Comparison of ENCODE assay signal across 1 cellular context in genomic region chr1:28056129-28056925, GRCh38.
TF ChIP-seq lines count a peak whose summit lies in the region.

No MANE protein-coding gene starts in this region.

TF ChIP-seq in HEK293, 187 proteins besides CTCF, POLR2A, EP300 and RAD21 (continued from another document):
- TF ChIP-seq ZNF664 (tag by site-specific recombination; IDR thresholded peaks at IDR 0.05) (no peak), ZNF112 (tag by site-specific recombination; IDR thresholded peaks at IDR 0.05) (no peak), ZNF76 (tag by site-specific recombination; IDR thresholded peaks at IDR 0.05; ENCODE audit: borderline replicate concordance, low read depth) (no peak), SP7 (tag by site-specific recombination; IDR thresholded peaks at IDR 0.05) (peak; percentile 22; the same call in 1 of the 2 replicates), KLF8 (tag by site-specific recombination; IDR thresholded peaks at IDR 0.05) (no peak), BCL11A (tag by site-specific recombination; IDR thresholded peaks at IDR 0.05; ENCODE audit: low read depth) (no peak), ZFHX2 (tag by site-specific recombination; conservative IDR thresholded peaks at IDR 0.05) (peak; percentile 81), ZNF341 (tag by site-specific recombination; IDR thresholded peaks at IDR 0.05; ENCODE audit: low read depth) (no peak), ZNF792 (tag by site-specific recombination; IDR thresholded peaks at IDR 0.05) (no peak), PRDM10 (tag by site-specific recombination; IDR thresholded peaks at IDR 0.05) (peak; percentile 84), ZFP37 (tag by site-specific recombination; IDR thresholded peaks at IDR 0.05) (no peak), ZBTB48 (tag by site-specific recombination; IDR thresholded peaks at IDR 0.05) (no peak), MEIS1 (CRISPR knock-in tag; IDR thresholded peaks at IDR 0.05; ENCODE audit: borderline replicate concordance) (no peak), ZNF132 (tag by site-specific recombination; IDR thresholded peaks at IDR 0.05; ENCODE audit: borderline replicate concordance) (no peak)
- TF ChIP-seq, protein P1, sequence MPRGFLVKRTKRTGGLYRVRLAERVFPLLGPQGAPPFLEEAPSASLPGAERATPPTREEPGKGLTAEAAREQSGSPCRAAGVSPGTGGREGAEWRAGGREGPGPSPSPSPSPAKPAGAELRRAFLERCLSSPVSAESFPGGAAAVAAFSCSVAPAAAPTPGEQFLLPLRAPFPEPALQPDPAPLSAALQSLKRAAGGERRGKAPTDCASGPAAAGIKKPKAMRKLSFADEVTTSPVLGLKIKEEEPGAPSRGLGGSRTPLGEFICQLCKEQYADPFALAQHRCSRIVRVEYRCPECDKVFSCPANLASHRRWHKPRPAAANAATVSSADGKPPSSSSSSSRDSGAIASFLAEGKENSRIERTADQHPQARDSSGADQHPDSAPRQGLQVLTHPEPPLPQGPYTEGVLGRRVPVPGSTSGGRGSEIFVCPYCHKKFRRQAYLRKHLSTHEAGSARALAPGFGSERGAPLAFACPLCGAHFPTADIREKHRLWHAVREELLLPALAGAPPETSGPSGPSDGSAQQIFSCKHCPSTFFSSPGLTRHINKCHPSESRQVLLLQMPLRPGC (tag by site-specific recombination; IDR thresholded peaks at IDR 0.05): no peak
- TF ChIP-seq, protein P2, sequence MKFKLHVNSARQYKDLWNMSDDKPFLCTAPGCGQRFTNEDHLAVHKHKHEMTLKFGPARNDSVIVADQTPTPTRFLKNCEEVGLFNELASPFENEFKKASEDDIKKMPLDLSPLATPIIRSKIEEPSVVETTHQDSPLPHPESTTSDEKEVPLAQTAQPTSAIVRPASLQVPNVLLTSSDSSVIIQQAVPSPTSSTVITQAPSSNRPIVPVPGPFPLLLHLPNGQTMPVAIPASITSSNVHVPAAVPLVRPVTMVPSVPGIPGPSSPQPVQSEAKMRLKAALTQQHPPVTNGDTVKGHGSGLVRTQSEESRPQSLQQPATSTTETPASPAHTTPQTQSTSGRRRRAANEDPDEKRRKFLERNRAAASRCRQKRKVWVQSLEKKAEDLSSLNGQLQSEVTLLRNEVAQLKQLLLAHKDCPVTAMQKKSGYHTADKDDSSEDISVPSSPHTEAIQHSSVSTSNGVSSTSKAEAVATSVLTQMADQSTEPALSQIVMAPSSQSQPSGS (tag by site-specific recombination; IDR thresholded peaks at IDR 0.05; ENCODE audit: low read depth): 0 out of 2 replicates have a peak, but pooled peaks have one; percentile 7
